ENCODE assay signal across 18 cellular contexts in genomic region chr10:73893386-73893785, GRCh38. TPM values are rescaled to one million over a fixed set of nuclear protein-coding genes. Genes with fewer than 3 reads are reported as not detected.
DNase-seq lines count a peak whose midpoint lies in the region; ATAC-seq and TF ChIP-seq lines count a peak whose summit lies in the region.
"Had no signal": no experiment of that assay in that cellular context is flagged by ENCODE, and none has a peak within 500 bp of the region (broad histone marks: within the 10 kb centered on the region; RNA-seq: fewer than 3 reads in every experiment).

No MANE protein-coding gene starts in this region.

- in situ Hi-C loops in mammary epithelial cell (cut with MboI; ENCODE audit: low sequenced_read_pairs in 2 of 2), result loop anchor here in 1 of 2 donors (25.0 kb wide), 1 partner anchor 194 kb away; no protein-coding TSS in a partner anchor

- 66% methylated on average over 8 of the region's 8 CpGs for WGBS in mammary epithelial cell (ENCODE audit: low coverage, missing lambda C conversion rate)
- WGBS in smooth muscle cell (ENCODE audit: low lambda C conversion rate), result 50% methylated on average over 7 of the region's 8 CpGs

- peaks cover 47% of the 10 kb centered on the region for H3K4me1 ChIP-seq in mammary epithelial cell (ENCODE audit: insufficient read depth, low read length)
- peaks cover 68% of the 10 kb centered on the region for H3K4me1 ChIP-seq in SJSA1 (replicated peaks)
- H3K4me1 ChIP-seq in smooth muscle cell (ENCODE audit: low read depth), result peaks cover 9% of the 10 kb centered on the region

- DNase-seq in MCF 10A (ENCODE audit: unreplicated experiment) (peak; percentile 73), mammary epithelial cell (no peak), SJSA1 (ENCODE audit: low read depth in 1 of 2, low spot score in 2 of 2) (peak in 1 of 2 experiments; percentile 82), smooth muscle cell (lab: John Stamatoyannopoulos, UW; ENCODE audit: unreplicated experiment) (no peak), NCI-H1436 treated with DMSO at 0.1 percent for 48 hours (lab: John Stamatoyannopoulos, UW) (no peak), dermis blood vessel endothelial cell (no peak)
- DNase-seq in stimulated activated naive CD4-positive, alpha-beta T cell treated with Interleukin-2 at 50 U/mL for 16 hours (lab: John Stamatoyannopoulos, UW), result no peak
- DNase-seq: 8988T; C1 segment of cervical spinal cord; Karpas-422; NCI-H1436; NCI-H2081 treated with DMSO at 0.1 percent for 48 hours; NCI-H2227 treated with DMSO at 0.1 percent for 48 hours; NCI-H526; NK-92 treated with Interleukin-12 subunit alpha and Interleukin-12 subunit beta, amount 100 ng/mL, for 24 hours; SHP77 treated with DMSO at 0.1 percent for 48 hours had no signal

- no peaks in the 10 kb centered on the region for H3K36me3 Mint-ChIP-seq in MCF 10A (ENCODE audit: insufficient read depth, unreplicated experiment)

- H3K4me3 ChIP-seq in mammary epithelial cell (replicated peaks in 1 of 3; ENCODE audit: insufficient read depth in 1 of 3, low read depth in 2 of 3, low read length in 3 of 3) (no peak overlapping the region), SJSA1 (no peak overlapping the region), smooth muscle cell (no peak overlapping the region)
- H3K4me3 ChIP-seq: GM23338 had no signal

- H3K9me3 Mint-ChIP-seq in MCF 10A (ENCODE audit: unreplicated experiment), result no peaks in the 10 kb centered on the region
- H3K9me3 Mint-ChIP-seq: GM23338 had no signal

- no peak for TF ChIP-seq CTCF in MCF 10A (IDR thresholded peaks at IDR 0.05; ENCODE audit: unreplicated experiment)
- TF ChIP-seq CTCF in mammary epithelial cell (conservative IDR thresholded peaks at IDR 0.05 in 1 of 2, IDR thresholded peaks at IDR 0.05 in 1 of 2; ENCODE audit: extremely low read depth in 1 of 2, insufficient read depth in 1 of 2, low read depth in 1 of 2, low read length in 2 of 2), result no peak
- TF ChIP-seq CTCF in smooth muscle cell (IDR thresholded peaks at IDR 0.05; ENCODE audit: borderline replicate concordance, insufficient read depth, poor library complexity, severe bottlenecking), result no peak

- BruUV-seq in MCF 10A (replicated peaks; lab: Mats Ljungman, UMichigan), result no TSS peak
- no TSS peak for BruUV-seq in mammary epithelial cell (replicated peaks; lab: Mats Ljungman, UMichigan)

- no peaks in the 10 kb centered on the region for H3K9me3 ChIP-seq in mammary epithelial cell (replicated peaks; ENCODE audit: insufficient read depth, low read length)
- no peaks in the 10 kb centered on the region for H3K9me3 ChIP-seq in SJSA1 (replicated peaks)
- H3K9me3 ChIP-seq in smooth muscle cell (replicated peaks; ENCODE audit: low read depth), result no peaks in the 10 kb centered on the region

- CTCF ChIA-PET in MCF 10A (lab: Yijun Ruan, JAX) (interaction anchor here (0.6 to 21.1 kb wide), 6 partner anchors 7 to 237 kb away, joined by 4 to 658 read pairs (median 5); no protein-coding TSS in a partner anchor), mammary epithelial cell (lab: Charles Lee; ENCODE audit: low non-redundant PET) (no interaction called here)

- intact Hi-C loops in MCF 10A (cut with micrococcal nuclease), result no loop called here
- intact Hi-C loops in mammary epithelial cell (cut with micrococcal nuclease), result no loop called here

- peak; percentile 12 for ATAC-seq in esophagus mucosa
- ATAC-seq: GM23338 had no signal

- H3K4me2 ChIP-seq in mammary epithelial cell (ENCODE audit: insufficient read depth, low read depth, low read length), result no peak overlapping the region
- no peak overlapping the region for H3K4me2 ChIP-seq in smooth muscle cell
- H3K4me2 ChIP-seq: GM23338 had no signal

- H3K27me3 ChIP-seq in mammary epithelial cell (ENCODE audit: insufficient read depth, low read length) (no peaks in the 10 kb centered on the region), SJSA1 (replicated peaks) (no peaks in the 10 kb centered on the region), smooth muscle cell (ENCODE audit: low read depth) (no peaks in the 10 kb centered on the region)

- H3K79me2 ChIP-seq in mammary epithelial cell (ENCODE audit: insufficient read depth, low read length) (no peaks in the 10 kb centered on the region), smooth muscle cell (ENCODE audit: low read depth) (no peaks in the 10 kb centered on the region)

- dilution Hi-C loops in mammary epithelial cell (cut with HindIII; ENCODE audit: low sequenced_read_pairs), result no loop called here

- POLR2A ChIA-PET in MCF 10A (lab: Yijun Ruan, JAX), result interaction anchor here (1.3 to 12.9 kb wide), 5 partner anchors 13 to 104 kb away, joined by 3 to 361 read pairs (median 4); partner anchors contain the start of gene VCL

- H3K27ac ChIP-seq in mammary epithelial cell (ENCODE audit: insufficient read depth, low read depth, low read length) (no peak overlapping the region), SJSA1 (peak overlapping the region; percentile 78), smooth muscle cell (ENCODE audit: low read depth) (peak overlapping the region; percentile 69)

- peaks cover 15% of the 10 kb centered on the region for H3F3A ChIP-seq in smooth muscle cell (ENCODE audit: low read depth)

- H3K4me3 Mint-ChIP-seq in MCF 10A (ENCODE audit: unreplicated experiment), result no peak overlapping the region
- H3K4me3 Mint-ChIP-seq: GM23338 had no signal

- H3K4me1 Mint-ChIP-seq in MCF 10A (ENCODE audit: insufficient read depth, unreplicated experiment), result peaks cover 60% of the 10 kb centered on the region
- H3K4me1 Mint-ChIP-seq: GM23338 had no signal

- H3K27me3 Mint-ChIP-seq in MCF 10A (ENCODE audit: insufficient read depth, unreplicated experiment), result no peaks in the 10 kb centered on the region

- H4K20me1 ChIP-seq in mammary epithelial cell (ENCODE audit: insufficient read depth, low read length) (no peaks in the 10 kb centered on the region), smooth muscle cell (ENCODE audit: low read depth) (no peaks in the 10 kb centered on the region)

- H2AFZ ChIP-seq in mammary epithelial cell (ENCODE audit: low read depth, low read length) (no peak overlapping the region), smooth muscle cell (ENCODE audit: low read depth) (no peak overlapping the region)

- H3K9ac ChIP-seq in mammary epithelial cell (ENCODE audit: insufficient read depth, low read length), result no peak overlapping the region
- no peak overlapping the region for H3K9ac ChIP-seq in smooth muscle cell (ENCODE audit: low read depth)

- peak overlapping the region; percentile 36 for H3K27ac Mint-ChIP-seq in MCF 10A (ENCODE audit: low read depth, unreplicated experiment)
- H3K27ac Mint-ChIP-seq: GM23338 had no signal

- no peaks in the 10 kb centered on the region for H3K36me3 ChIP-seq in mammary epithelial cell (ENCODE audit: insufficient read depth, low read length)
- H3K36me3 ChIP-seq in SJSA1, result no peaks in the 10 kb centered on the region
- no peaks in the 10 kb centered on the region for H3K36me3 ChIP-seq in smooth muscle cell (ENCODE audit: low read depth)

RNA-seq across cellular contexts. Expression of gene PLAU, which starts 17.5 kb away (rescaled TPM):
- total RNA-seq in MCF 10A (2022), result 17.3 and 30.6 TPM in 2 replicates
- 100 to 1,000 TPM in 1 of 2 donors, 10 to 100 TPM in 1; 85.7 to 712 TPM for total RNA-seq in mammary epithelial cell
- 269 TPM for polyA plus RNA-seq in mammary epithelial cell
- polyA minus RNA-seq in mammary epithelial cell, result 274 TPM
- total RNA-seq in SJSA1 (2014; rRNA removed; shearing (Covaris generic)), result 4.7 and 6.0 TPM in 2 replicates
- 19.4 TPM for total RNA-seq in esophagus mucosa
- 4.1 and 10.7 TPM in 2 replicates for total RNA-seq in smooth muscle cell
- polyA plus RNA-seq in smooth muscle cell, result 9.2 and 28.9 TPM in 2 replicates
- 13.4 and 13.8 TPM in 2 replicates for total RNA-seq in dermis blood vessel endothelial cell

RNA-seq across cellular contexts. Expression of gene CAMK2G, which starts 19.0 kb away (rescaled TPM):
- total RNA-seq in MCF 10A (2022), result 10.9 and 13.7 TPM in 2 replicates
- total RNA-seq in mammary epithelial cell, result 10 to 100 TPM; 20.1 to 20.2 TPM
- polyA plus RNA-seq in mammary epithelial cell, result 23.0 TPM
- polyA minus RNA-seq in mammary epithelial cell, result 18.3 TPM
- 12.5 and 17.6 TPM in 2 replicates for total RNA-seq in SJSA1 (2014; rRNA removed; shearing (Covaris generic))
- 18.9 TPM for total RNA-seq in esophagus mucosa
- total RNA-seq in smooth muscle cell, result 10.5 and 10.8 TPM in 2 replicates
- 2.2 and 4.0 TPM in 2 replicates for polyA plus RNA-seq in smooth muscle cell
- total RNA-seq in dermis blood vessel endothelial cell, result 27.9 and 35.1 TPM in 2 replicates
